In genomic region chr11:6481924-6482275, GRCh38 we compare ENCODE assay signal across 8 cellular contexts. TPM values are rescaled to one million over a fixed set of nuclear protein-coding genes. Genes with fewer than 3 reads are reported as not detected.
DNase-seq lines count a peak whose midpoint lies in the region; ATAC-seq and TF ChIP-seq lines count a peak whose summit lies in the region.

No MANE protein-coding gene starts in this region.

- peak overlapping the region; percentile 95 for H3K4me3 Mint-ChIP-seq in activated B cell treated with CpG ODN at 0.5 μM for 24 hours

- H3K4me3 ChIP-seq in heart right ventricle (peak overlapping the region; percentile 68 to 90 (median 80)), skin epidermis (peak overlapping the region; percentile 53 to 82 (median 71))

- H3K36me3 Mint-ChIP-seq in activated B cell treated with CpG ODN at 0.5 μM for 24 hours (ENCODE audit: low read depth), result peaks cover 45% of the 10 kb centered on the region

- CTCF ChIA-PET in activated B cell treated with CpG ODN at 0.5 μM for 24 hours (lab: Charles Lee), result interaction anchor here (1.0 to 1.9 kb wide), 6 partner anchors 12 to 224 kb away, joined by 3 to 9 read pairs (median 4); partner anchors contain the start of genes MRPL17 and SMPD1

- H3K36me3 ChIP-seq in heart right ventricle, result peaks cover 0 to 72% (median 38%) of the 10 kb centered on the region in 9 donors

- H3K27me3 ChIP-seq in heart right ventricle, result no peaks in the 10 kb centered on the region

- H3K9me3 ChIP-seq in heart right ventricle, result no peaks in the 10 kb centered on the region

- intact Hi-C loops in activated B cell treated with CpG ODN at 0.5 μM for 24 hours (cut with micrococcal nuclease) (loop anchor here (1.0 to 5.0 kb wide), 10 partner anchors 63 to 1875 kb away; partner anchors contain the start of genes APBB1, FHIP1B, ILK and MRPL17), heart right ventricle (cut with DNase I) (loop anchor here in 3 of 10 donors (5.0 kb wide), 3 partner anchors 120 to 200 kb away; partner anchors contain the start of genes ILK (in 2 of the 3), RRP8 (in 2 of the 3) and MRPL17 (in 1 of the 3))

- TF ChIP-seq CTCF in 22Rv1 (IDR thresholded peaks at IDR 0.05), result no peak
- TF ChIP-seq CTCF in activated B cell treated with CpG ODN at 0.5 μM for 24 hours (IDR thresholded peaks at IDR 0.05), result no peak
- TF ChIP-seq CTCF in heart right ventricle (IDR thresholded peaks at IDR 0.05), result no peak

- H3K27ac Mint-ChIP-seq in activated B cell treated with CpG ODN at 0.5 μM for 24 hours, result peak overlapping the region; percentile 97

- peak; percentile 1 for ATAC-seq in GM21381 (IDR thresholded peaks at IDR 0.05; ENCODE audit: unreplicated experiment)
- ATAC-seq in activated B cell treated with CpG ODN at 0.5 μM for 24 hours (ENCODE audit: low read depth), result no peak
- peak in 4 of 8 donors; percentile 0 to 33 (median 9) for ATAC-seq in heart right ventricle

- H3K27ac ChIP-seq in 22Rv1 (peak overlapping the region; percentile 100), heart right ventricle (peak overlapping the region in 9 of 10 donors; percentile 85 to 94 (median 90)), skin epidermis (peak overlapping the region in 20 of 21 experiments; percentile 71 to 98 (median 90))

- no peaks in the 10 kb centered on the region for H3K27me3 Mint-ChIP-seq in activated B cell treated with CpG ODN at 0.5 μM for 24 hours

- WGBS in heart right ventricle, 2 donors, result 2 to 5% methylated on average over 13 of the region's 13 CpGs

- H3K4me1 Mint-ChIP-seq in activated B cell treated with CpG ODN at 0.5 μM for 24 hours, result peaks cover 42% of the 10 kb centered on the region

- POLR2A ChIA-PET in activated B cell treated with CpG ODN at 0.5 μM for 24 hours (lab: Charles Lee), result interaction anchor here (0.7 to 2.4 kb wide), 18 partner anchors 8 to 792 kb away, joined by 3 to 20 read pairs (median 6); partner anchors contain the start of genes APBB1, MRPL17, SMPD1 and TAF10

- DNase-seq in activated B cell treated with CpG ODN at 0.5 μM for 24 hours (no peak), heart right ventricle (no peak), dedifferentiated amniotic fluid mesenchymal stem cell (ENCODE audit: extremely low spot score) (no peak), KG1 (lab: John Stamatoyannopoulos, UW) (no peak), SKM-1 (lab: John Stamatoyannopoulos, UW; ENCODE audit: unreplicated experiment) (no peak)

- peaks cover 7 to 36% (median 27%) of the 10 kb centered on the region in 9 donors for H3K4me1 ChIP-seq in heart right ventricle

- no peaks in the 10 kb centered on the region for H3K9me3 Mint-ChIP-seq in activated B cell treated with CpG ODN at 0.5 μM for 24 hours

RNA-seq across cellular contexts. Expression of gene TIMM10B, which starts 0.6 kb away (rescaled TPM):
- total RNA-seq in activated B cell treated with CpG ODN at 0.5 μM for 24 hours (48.0 and 60.0 TPM in 2 replicates), heart right ventricle (10 to 100 TPM; 13.8 to 21.6 (median 17.5) TPM)
- 10 to 100 TPM; 10.0 to 16.3 TPM for polyA plus RNA-seq in heart right ventricle

RNA-seq across cellular contexts. Expression of gene ARFIP2, which starts 0.8 kb away (rescaled TPM):
- total RNA-seq in activated B cell treated with CpG ODN at 0.5 μM for 24 hours (40.6 and 43.1 TPM in 2 replicates), heart right ventricle (10 to 100 TPM; 12.4 to 23.0 (median 14.8) TPM)
- polyA plus RNA-seq in heart right ventricle, result 10 to 100 TPM; 16.2 to 36.8 TPM

RNA-seq across cellular contexts. Expression of gene TRIM3, which starts 8.2 kb away (rescaled TPM):
- 8.3 and 9.0 TPM in 2 replicates for total RNA-seq in activated B cell treated with CpG ODN at 0.5 μM for 24 hours
- total RNA-seq in heart right ventricle, result 10 to 100 TPM in 3 of 10 donors, 1 to 10 TPM in 7; 6.3 to 12.7 (median 8.7) TPM
- polyA plus RNA-seq in heart right ventricle, result 10 to 100 TPM; 14.5 to 14.6 TPM

RNA-seq across cellular contexts. Expression of gene DNHD1, which starts 15.2 kb away (rescaled TPM):
- total RNA-seq in activated B cell treated with CpG ODN at 0.5 μM for 24 hours (26.7 and 42.6 TPM in 2 replicates), heart right ventricle (1 to 10 TPM; 3.4 to 7.8 (median 6.5) TPM)
- polyA plus RNA-seq in heart right ventricle, result 10 to 100 TPM in 1 of 2 donors, 1 to 10 TPM in 1; 1.7 to 13.8 TPM

RNA-seq across cellular contexts. Expression of gene HPX, which starts 41.1 kb away (rescaled TPM):
- total RNA-seq in activated B cell treated with CpG ODN at 0.5 μM for 24 hours (0.40 TPM in 1 of 2 replicates, not detected in the other), heart right ventricle (under 1 TPM in 5 of 10 donors, not detected in 5; 0.33 to 0.55 (median 0.40) TPM)
- under 1 TPM; 0.22 to 0.73 TPM for polyA plus RNA-seq in heart right ventricle
